In genomic region chr9:79446540-79447307, GRCh38 we compare ENCODE assay signal across 29 cellular contexts.
"Had no signal": no experiment of that assay in that cellular context is flagged by ENCODE, and none has a peak within 500 bp of the region (broad histone marks: within the 10 kb centered on the region; RNA-seq: fewer than 3 reads in every experiment).

No MANE protein-coding gene starts in this region.

- H3K9me3 Mint-ChIP-seq: activated CD4-positive, alpha-beta memory T cell treated with anti-CD3 and anti-CD28 coated beads, Interleukin-2, amount 10 ng/mL, durations not matched to agents 7 days and 5 days; activated CD4-positive, alpha-beta T cell treated with anti-CD3 and anti-CD28 coated beads, Interleukin-2, amount 10 ng/mL, durations not matched to agents 7 days and 5 days; T-helper 1 cell treated with Interleukin-12 subunit alpha and Interleukin-12 subunit beta and Interleukin-4 antibody, amounts not matched to agents 30 μg/mL and 1 μg/mL, for 36 hours had no signal

- H3K4me3 ChIP-seq: esophagus muscularis mucosa, left lung, lower lobe of right lung, upper lobe of right lung had no signal

- H3K27me3 ChIP-seq: esophagus muscularis mucosa, left lung, neutrophil, upper lobe of right lung had no signal

- H3K27me3 Mint-ChIP-seq: activated CD4-positive, alpha-beta memory T cell treated with anti-CD3 and anti-CD28 coated beads, Interleukin-2, amount 10 ng/mL, durations not matched to agents 7 days and 5 days; activated T-cell treated with anti-CD3 and anti-CD28 coated beads, Interleukin-2, amount 50 U/mL, for 24 hours; dendritic cell treated with granulocyte-macrophage colony-stimulating factor and Interleukin-4, amounts not matched to agents 40 ng/mL and 50 ng/mL, for 4 days; progenitor cell of endocrine pancreas; stimulated activated memory B cell treated with anti-CD40 and anti-IgM and Interleukin-4, amounts not matched to agents 10 μg/mL and 1 μg/mL and 100 μg/mL, for 72 hours; stimulated activated naive CD8-positive, alpha-beta T cell treated with anti-CD3 and anti-CD28 coated beads, Interleukin-15, amount 100 ng/mL, for 72 hours had no signal

- DNase-seq: activated CD4-positive, alpha-beta memory T cell treated with anti-CD3 and anti-CD28 coated beads, Interleukin-2, amount 10 ng/mL, durations not matched to agents 7 days and 5 days; activated CD4-positive, alpha-beta T cell treated with anti-CD3 and anti-CD28 coated beads for 1 hour; activated CD4-positive, alpha-beta T cell treated with anti-CD3 and anti-CD28 coated beads, Interleukin-2, amount 10 ng/mL, durations not matched to agents 7 days and 5 days; activated CD8-positive, alpha-beta memory T cell treated with anti-CD3 and anti-CD28 coated beads, Interleukin-2, amount 50 U/mL, for 48 hours; activated gamma-delta T cell treated with Interleukin-2 at 50 U/mL for 16 hours; activated naive CD4-positive, alpha-beta T cell treated with anti-CD3 and anti-CD28 coated beads, Interleukin-2, amount 50 U/mL, for 16 hours; activated T-cell treated with anti-CD3 and anti-CD28 coated beads, Interleukin-2, amount 50 U/mL, for 24 hours; amniotic stem cell; endodermal cell; kidney glomerular epithelial cell; left lung; lower lobe of right lung; mesendoderm; natural killer cell; retina; small intestine; stimulated activated CD4-positive, alpha-beta T cell treated with anti-CD3 and anti-CD28 coated beads, Interleukin-4, amount 100 ng/mL, for 4 hours; stimulated activated CD8-positive, alpha-beta memory T cell treated with anti-CD3 and anti-CD28 coated beads, Interleukin-4, amount 100 ng/mL, for 48 hours; stimulated activated naive CD8-positive, alpha-beta T cell treated with anti-CD3 and anti-CD28 coated beads, Interleukin-15, amount 100 ng/mL, for 72 hours; substantia nigra; T1000; upper lobe of right lung had no signal

- H3K4me1 ChIP-seq: esophagus muscularis mucosa, left lung, lower lobe of right lung, upper lobe of right lung had no signal

- H3K27ac ChIP-seq: esophagus muscularis mucosa, left lung, lower lobe of right lung, neutrophil, upper lobe of right lung had no signal

- H3K4me3 Mint-ChIP-seq: activated CD4-positive, alpha-beta memory T cell treated with anti-CD3 and anti-CD28 coated beads, Interleukin-2, amount 10 ng/mL, durations not matched to agents 7 days and 5 days; activated CD4-positive, alpha-beta T cell treated with anti-CD3 and anti-CD28 coated beads, Interleukin-2, amount 10 ng/mL, durations not matched to agents 7 days and 5 days; activated T-cell treated with anti-CD3 and anti-CD28 coated beads, Interleukin-2, amount 50 U/mL, for 24 hours; dendritic cell treated with granulocyte-macrophage colony-stimulating factor and Interleukin-4, amounts not matched to agents 40 ng/mL and 50 ng/mL, for 4 days; endodermal cell; natural killer cell; stimulated activated memory B cell treated with anti-CD40 and anti-IgM and Interleukin-4, amounts not matched to agents 10 μg/mL and 1 μg/mL and 100 μg/mL, for 72 hours; stimulated activated naive CD8-positive, alpha-beta T cell treated with anti-CD3 and anti-CD28 coated beads, Interleukin-15, amount 100 ng/mL, for 72 hours; T-helper 1 cell treated with Interleukin-12 subunit alpha and Interleukin-12 subunit beta and Interleukin-4 antibody, amounts not matched to agents 30 μg/mL and 1 μg/mL, for 36 hours had no signal

- H3K36me3 Mint-ChIP-seq: stimulated activated memory B cell treated with anti-CD40 and anti-IgM and Interleukin-4, amounts not matched to agents 10 μg/mL and 1 μg/mL and 100 μg/mL, for 72 hours had no signal

- ATAC-seq: left lung; lower lobe of right lung; natural killer cell; sciatic nerve; stimulated activated memory B cell treated with anti-CD40 and anti-IgM and Interleukin-4, amounts not matched to agents 10 μg/mL and 1 μg/mL and 100 μg/mL, for 72 hours; stimulated activated naive CD8-positive, alpha-beta T cell treated with anti-CD3 and anti-CD28 coated beads, Interleukin-15, amount 100 ng/mL, for 72 hours had no signal

- H3K36me3 ChIP-seq: esophagus muscularis mucosa, left lung, lower lobe of right lung, neutrophil, upper lobe of right lung had no signal

- H3K27ac Mint-ChIP-seq: activated CD4-positive, alpha-beta memory T cell treated with anti-CD3 and anti-CD28 coated beads, Interleukin-2, amount 10 ng/mL, durations not matched to agents 7 days and 5 days; activated CD4-positive, alpha-beta T cell treated with anti-CD3 and anti-CD28 coated beads, Interleukin-2, amount 10 ng/mL, durations not matched to agents 7 days and 5 days; activated T-cell treated with anti-CD3 and anti-CD28 coated beads, Interleukin-2, amount 50 U/mL, for 24 hours; dendritic cell treated with granulocyte-macrophage colony-stimulating factor and Interleukin-4, amounts not matched to agents 40 ng/mL and 50 ng/mL, for 4 days; endodermal cell; natural killer cell; progenitor cell of endocrine pancreas; stimulated activated memory B cell treated with anti-CD40 and anti-IgM and Interleukin-4, amounts not matched to agents 10 μg/mL and 1 μg/mL and 100 μg/mL, for 72 hours; stimulated activated naive CD8-positive, alpha-beta T cell treated with anti-CD3 and anti-CD28 coated beads, Interleukin-15, amount 100 ng/mL, for 72 hours; T-helper 1 cell treated with Interleukin-12 subunit alpha and Interleukin-12 subunit beta and Interleukin-4 antibody, amounts not matched to agents 30 μg/mL and 1 μg/mL, for 36 hours had no signal

- H3K4me1 Mint-ChIP-seq: activated CD4-positive, alpha-beta memory T cell treated with anti-CD3 and anti-CD28 coated beads, Interleukin-2, amount 10 ng/mL, durations not matched to agents 7 days and 5 days; activated CD4-positive, alpha-beta T cell treated with anti-CD3 and anti-CD28 coated beads, Interleukin-2, amount 10 ng/mL, durations not matched to agents 7 days and 5 days; natural killer cell; stimulated activated memory B cell treated with anti-CD40 and anti-IgM and Interleukin-4, amounts not matched to agents 10 μg/mL and 1 μg/mL and 100 μg/mL, for 72 hours; stimulated activated naive CD8-positive, alpha-beta T cell treated with anti-CD3 and anti-CD28 coated beads, Interleukin-15, amount 100 ng/mL, for 72 hours had no signal

- H3K9me3 ChIP-seq: lower lobe of right lung, neutrophil, upper lobe of right lung had no signal
